In the genomic region with DNA sequence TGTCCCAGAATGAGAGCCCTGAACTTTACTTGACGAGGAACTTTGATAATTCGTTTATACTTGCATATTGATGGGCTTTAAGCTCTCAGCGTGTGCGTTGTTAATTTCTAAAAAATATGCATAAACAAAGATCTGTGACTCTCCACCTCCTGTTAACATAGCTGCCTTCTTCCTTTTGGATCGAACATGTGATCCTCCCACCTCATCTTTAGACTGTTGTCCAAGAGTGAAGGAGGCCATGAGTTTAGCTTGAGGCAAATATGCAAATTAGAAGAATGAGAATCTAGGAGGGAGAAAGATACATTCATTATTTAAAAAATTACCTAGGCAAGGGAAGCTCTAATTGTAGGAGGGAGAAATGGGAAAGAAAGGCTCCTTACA, we compare ENCODE assay signal across 1 cellular context.
A peak's percentile ranks its signal among the peaks of the same experiment; 100 is the strongest.
TF ChIP-seq lines count a peak whose summit lies in the region.

No MANE protein-coding gene starts in this region.

TF ChIP-seq in H1, 55 proteins besides CTCF, POLR2A, EP300 and RAD21:
- no peak for TF ChIP-seq MAFK (IDR thresholded peaks at IDR 0.05; ENCODE audit: low read depth, low read length)
- TF ChIP-seq TAF1 (IDR thresholded peaks at IDR 0.05; ENCODE audit: low read depth, low read length) = no peak
- no peak for TF ChIP-seq PHF8 (conservative IDR thresholded peaks at IDR 0.05; ENCODE audit: low read depth, low read length)
- peak; percentile 4 for TF ChIP-seq KDM4A (IDR thresholded peaks at IDR 0.05; ENCODE audit: low read depth, low read length, severe bottlenecking)
